16 cellular contexts compared by ENCODE assay signal in the genomic region with DNA sequence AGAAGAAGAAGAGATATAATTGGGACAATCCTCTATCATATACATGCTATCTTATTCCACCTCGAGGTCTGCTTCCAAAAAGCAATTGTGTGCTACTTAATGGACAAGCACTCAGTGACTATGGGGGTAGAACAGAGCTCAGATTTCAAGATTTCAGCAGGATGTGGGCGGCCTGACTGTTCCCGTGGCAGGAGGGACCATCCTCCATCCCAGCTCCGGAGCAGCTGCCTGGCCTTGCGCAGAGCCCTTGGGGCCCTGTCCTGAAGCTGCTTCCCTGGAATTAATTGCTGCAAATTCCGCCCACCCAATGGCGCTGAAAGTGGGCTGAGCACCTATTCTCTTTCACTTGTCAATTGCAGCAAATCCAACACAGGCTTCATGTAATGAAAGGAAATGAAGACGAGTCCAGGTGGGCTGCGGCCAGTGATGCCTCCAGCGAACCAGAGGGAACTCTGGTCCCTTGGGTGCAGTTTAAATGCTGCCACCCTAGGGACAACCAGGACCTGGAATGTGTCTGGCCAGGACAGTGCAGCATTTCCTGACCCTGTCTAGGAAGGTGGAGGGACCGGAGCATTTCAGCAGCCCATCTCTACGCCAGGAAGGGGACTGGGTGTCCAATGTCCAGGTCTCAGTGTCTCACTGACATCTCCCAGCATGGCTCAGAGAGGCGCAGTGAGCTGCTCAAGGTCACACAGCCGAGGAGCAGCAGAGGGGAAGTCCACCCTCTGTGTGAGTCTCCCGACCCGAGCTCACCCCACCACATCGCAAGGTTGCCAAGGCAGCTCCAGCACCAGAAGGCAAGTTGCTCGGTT. TPM values are rescaled to one million over a fixed set of nuclear protein-coding genes. Genes with fewer than 3 reads are reported as not detected.
DNase-seq lines count a peak whose midpoint lies in the region; ATAC-seq, FAIRE-seq and TF ChIP-seq lines count a peak whose summit lies in the region.
"Had no signal": no experiment of that assay in that cellular context is flagged by ENCODE, and none has a peak within 500 bp of the region (broad histone marks: within the 10 kb centered on the region; RNA-seq: fewer than 3 reads in every experiment).

No MANE protein-coding gene starts in this region.

- intact Hi-C loops in esophagus muscularis mucosa (cut with DNase I): no loop called here

- peak overlapping the region; percentile 24 for H2BK120ac ChIP-seq in H1 (replicated peaks; ENCODE audit: low read depth, low read length)

- peak overlapping the region; percentile 51; the same call in 1 of the 2 replicates for H4K8ac ChIP-seq in H1 (ENCODE audit: extremely low read depth, insufficient read depth, low read length)

- H3K27me3 Mint-ChIP-seq in neural progenitor cell (ENCODE audit: insufficient read depth, low read depth): peaks cover 6% of the 10 kb centered on the region

- TF ChIP-seq POLR2A in H1 (IDR thresholded peaks at IDR 0.05; ENCODE audit: control extremely low read depth in 1 of 2, low read depth in 2 of 2, low read length in 2 of 2): no peak
- TF ChIP-seq POLR2A in esophagus muscularis mucosa (IDR thresholded peaks at IDR 0.05; ENCODE audit: low read depth): no peak

- H3K79me2 ChIP-seq in H1 (ENCODE audit: control insufficient read depth in 1 of 2, insufficient read depth in 2 of 2, low read length in 2 of 2): no peaks in the 10 kb centered on the region
- no peaks in the 10 kb centered on the region for H3K79me2 ChIP-seq in neural progenitor cell (ENCODE audit: low read depth)

- H3F3A ChIP-seq in neural progenitor cell (ENCODE audit: low read depth): peaks cover 10% of the 10 kb centered on the region

- H2BK12ac ChIP-seq in H1 (ENCODE audit: low read depth, low read length): no peak overlapping the region

- H3K4me1 ChIP-seq in H1 (replicated peaks in 1 of 4; ENCODE audit: control insufficient read depth in 3 of 4, insufficient read depth in 4 of 4, low read length in 3 of 4) (peaks cover 0 to 16% (median 11%) of the 10 kb centered on the region in 4 experiments; a peak in 4 of 7 replicates), neural progenitor cell (peaks cover 14% of the 10 kb centered on the region), esophagus muscularis mucosa (peaks cover 0 to 4% (median 2%) of the 10 kb centered on the region in 4 donors)
- H3K4me1 ChIP-seq: pancreas had no signal

- H2BK15ac ChIP-seq in H1 (ENCODE audit: low read length): peak overlapping the region; percentile 55; the same call in 1 of the 2 replicates

- ATAC-seq in HG02870 (IDR thresholded peaks at IDR 0.05; ENCODE audit: unreplicated experiment) (no peak), HG03439 (IDR thresholded peaks at IDR 0.05; ENCODE audit: unreplicated experiment) (no peak)
- ATAC-seq: activated CD8-positive, alpha-beta T cell treated with anti-CD3 and anti-CD28 coated beads, Interleukin-2, amount 10 ng/mL, durations not matched to agents 7 days and 5 days; pancreas; T-helper 17 cell had no signal

- H3K4me1 Mint-ChIP-seq in neural progenitor cell: peaks cover 18% of the 10 kb centered on the region
- H3K4me1 Mint-ChIP-seq: CD4-positive, CD25-positive, alpha-beta regulatory T cell; T-helper 17 cell had no signal

- H2AFZ ChIP-seq in H1 (ENCODE audit: low read length) (no peak overlapping the region), neural progenitor cell (replicated peaks) (no peak overlapping the region)

- POLR2A ChIA-PET in H1 (lab: Charles Lee; ENCODE audit: partially characterized antibody): no interaction called here

- 0 out of 2 replicates have a peak overlapping the region, but pooled peaks have one; percentile 63 for H3K18ac ChIP-seq in H1 (ENCODE audit: extremely low read depth, low read length)

- H3K23me2 ChIP-seq in H1 (ENCODE audit: low read depth, low read length): no peaks in the 10 kb centered on the region

- no peaks in the 10 kb centered on the region for H3K9me3 ChIP-seq in H1 (ENCODE audit: insufficient read depth in 2 of 2, low read depth in 1 of 2, low read length in 1 of 2)
- H3K9me3 ChIP-seq in neural progenitor cell (ENCODE audit: low read depth): no peaks in the 10 kb centered on the region
- H3K9me3 ChIP-seq in esophagus muscularis mucosa: no peaks in the 10 kb centered on the region
- H3K9me3 ChIP-seq: pancreas had no signal

- no peak for TF ChIP-seq RAD21 in H1 (IDR thresholded peaks at IDR 0.05 in 1 of 2, conservative IDR thresholded peaks at IDR 0.05 in 1 of 2; ENCODE audit: low read depth in 2 of 2, low read length in 2 of 2)

- no peaks in the 10 kb centered on the region for H3K36me3 ChIP-seq in H1 (ENCODE audit: control insufficient read depth in 2 of 4, insufficient read depth in 4 of 4, low read length in 3 of 4)
- H3K36me3 ChIP-seq in neural progenitor cell: no peaks in the 10 kb centered on the region
- H3K36me3 ChIP-seq in esophagus muscularis mucosa: no peaks in the 10 kb centered on the region
- H3K36me3 ChIP-seq: pancreas had no signal

- H3K36me3 Mint-ChIP-seq in neural progenitor cell: no peaks in the 10 kb centered on the region
- H3K36me3 Mint-ChIP-seq: CD4-positive, CD25-positive, alpha-beta regulatory T cell had no signal

- no peaks in the 10 kb centered on the region for H3K9me3 Mint-ChIP-seq in neural progenitor cell
- H3K9me3 Mint-ChIP-seq: CD4-positive, CD25-positive, alpha-beta regulatory T cell; stimulated activated naive CD8-positive, alpha-beta T cell treated with anti-CD3 and anti-CD28 coated beads, Interleukin-15, Interleukin-2, amounts not matched to agents 100 ng/mL and 50 ng/mL, for 24 hours had no signal

- DNase-seq in DMS79 (lab: John Stamatoyannopoulos, UW) (peak; percentile 75), NCI-H1105 treated with DMSO at 0.1 percent for 48 hours (lab: John Stamatoyannopoulos, UW) (peak; percentile 36), H1 (ENCODE audit: low read depth in 1 of 2, low spot score in 2 of 2) (no peak), neural progenitor cell (ENCODE audit: low spot score) (peak; percentile 73), inferior parietal cortex (ENCODE audit: extremely low spot score) (no peak), esophagus muscularis mucosa (ENCODE audit: extremely low spot score) (no peak)
- DNase-seq: activated CD8-positive, alpha-beta T cell treated with anti-CD3 and anti-CD28 coated beads, Interleukin-2, amount 10 ng/mL, durations not matched to agents 7 days and 5 days; activated naive CD4-positive, alpha-beta T cell treated with Interleukin-2 at 50 U/mL for 16 hours; CD4-positive, CD25-positive, alpha-beta regulatory T cell; T-helper 17 cell had no signal

- TF ChIP-seq CTCF in H1 (IDR thresholded peaks at IDR 0.05; ENCODE audit: control extremely low read depth in 1 of 3, insufficient read depth in 1 of 3, low read depth in 1 of 3, low read length in 3 of 3): no peak
- TF ChIP-seq CTCF in neural progenitor cell (IDR thresholded peaks at IDR 0.05): no peak
- TF ChIP-seq CTCF in esophagus muscularis mucosa (IDR thresholded peaks at IDR 0.05): no peak

- FAIRE-seq in H1 (lab: Jason Lieb, UNC): no peak
- FAIRE-seq: pancreas had no signal

- CTCF ChIA-PET in H1 (lab: Charles Lee; ENCODE audit: partially characterized antibody): interaction anchor here (2.1 to 2.6 kb wide), 2 partner anchors 14 to 185 kb away, joined by 5 to 6 read pairs; no protein-coding TSS in a partner anchor

- no peak overlapping the region for H3K14ac ChIP-seq in H1 (ENCODE audit: insufficient read length)

- no peak overlapping the region for H3K23ac ChIP-seq in H1 (ENCODE audit: insufficient read length)

- H2BK20ac ChIP-seq in H1 (ENCODE audit: low read length): no peak overlapping the region

- peak overlapping the region; percentile 82; the same call in 1 of the 2 replicates for H2AK5ac ChIP-seq in H1 (ENCODE audit: low read depth, low read length)

- TF ChIP-seq EP300 in H1 (IDR thresholded peaks at IDR 0.05; ENCODE audit: borderline replicate concordance in 1 of 2, low read depth in 2 of 2, low read length in 2 of 2) (no peak), esophagus muscularis mucosa (IDR thresholded peaks at IDR 0.05) (no peak)

- no peak overlapping the region for H3K27ac Mint-ChIP-seq in neural progenitor cell
- H3K27ac Mint-ChIP-seq: activated CD8-positive, alpha-beta T cell treated with anti-CD3 and anti-CD28 coated beads, Interleukin-2, amount 10 ng/mL, durations not matched to agents 7 days and 5 days; CD4-positive, CD25-positive, alpha-beta regulatory T cell; stimulated activated naive CD8-positive, alpha-beta T cell treated with anti-CD3 and anti-CD28 coated beads, Interleukin-15, Interleukin-2, amounts not matched to agents 100 ng/mL and 50 ng/mL, for 24 hours; T-helper 17 cell had no signal

- H3K27ac ChIP-seq in H1 (ENCODE audit: low read depth, low read length) (no peak overlapping the region), neural progenitor cell (no peak overlapping the region), esophagus muscularis mucosa (replicated peaks in 1 of 4) (no peak overlapping the region)
- H3K27ac ChIP-seq: coronary artery, pancreas had no signal

- no peaks in the 10 kb centered on the region; a peak in 2 of 7 replicates for H3K27me3 ChIP-seq in H1 (replicated peaks in 1 of 4; ENCODE audit: control insufficient read depth in 3 of 4, extremely low read depth in 1 of 4, insufficient read depth in 3 of 4, low read length in 3 of 4)
- H3K27me3 ChIP-seq in neural progenitor cell: no peaks in the 10 kb centered on the region
- peaks cover 0 to 88% (median 4%) of the 10 kb centered on the region in 4 donors for H3K27me3 ChIP-seq in esophagus muscularis mucosa

- peak overlapping the region; percentile 62 for H4K91ac ChIP-seq in H1 (replicated peaks; ENCODE audit: insufficient read length, low read length)

- H3K4me3 ChIP-seq in H1 (ENCODE audit: extremely low read depth in 1 of 4, insufficient read depth in 2 of 4, low read depth in 3 of 4, low read length in 4 of 4) (no peak overlapping the region), neural progenitor cell (no peak overlapping the region), esophagus muscularis mucosa (no peak overlapping the region)
- H3K4me3 ChIP-seq: coronary artery, pancreas had no signal

- H3K9ac ChIP-seq in H1 (replicated peaks in 1 of 4; ENCODE audit: extremely low read depth in 1 of 4, low read depth in 3 of 4, low read length in 3 of 4): no peak overlapping the region
- H3K9ac ChIP-seq in neural progenitor cell: no peak overlapping the region

- H3K4ac ChIP-seq in H1 (replicated peaks; ENCODE audit: insufficient read length, low read depth, low read length): no peak overlapping the region

- H3K4me2 ChIP-seq in H1 (ENCODE audit: insufficient read depth in 1 of 2, low read depth in 2 of 2, low read length in 2 of 2): no peak overlapping the region
- H3K4me2 ChIP-seq in neural progenitor cell: peak overlapping the region; percentile 41

- 82% methylated on average over 18 of the region's 18 CpGs; no CpG with 5 or more reads in 1 of the 2 experiments for WGBS in H1 (ENCODE audit: extremely low coverage in 1 of 2, insufficient coverage in 1 of 2, insufficient read length in 1 of 2, insufficient replicate concordance in 2 of 2, low coverage in 1 of 2, low lambda C conversion rate in 2 of 2, missing lambda C conversion rate in 1 of 2), 2 experiments
- 51% methylated on average over 14 of the region's 18 CpGs for WGBS in esophagus muscularis mucosa

- H4K5ac ChIP-seq in H1 (ENCODE audit: insufficient read length, low read depth, low read length): no peak overlapping the region

- peak overlapping the region; percentile 9 for H3K4me3 Mint-ChIP-seq in neural progenitor cell
- H3K4me3 Mint-ChIP-seq: activated CD8-positive, alpha-beta T cell treated with anti-CD3 and anti-CD28 coated beads, Interleukin-2, amount 10 ng/mL, durations not matched to agents 7 days and 5 days; CD4-positive, CD25-positive, alpha-beta regulatory T cell; stimulated activated naive CD8-positive, alpha-beta T cell treated with anti-CD3 and anti-CD28 coated beads, Interleukin-15, Interleukin-2, amounts not matched to agents 100 ng/mL and 50 ng/mL, for 24 hours; T-helper 17 cell had no signal

- H2BK5ac ChIP-seq in H1 (ENCODE audit: low read depth, low read length): no peak overlapping the region

- no peak overlapping the region for H3K56ac ChIP-seq in H1 (replicated peaks; ENCODE audit: insufficient read length, low read depth, low read length)

- no peaks in the 10 kb centered on the region for H4K20me1 ChIP-seq in H1 (replicated peaks in 1 of 2; ENCODE audit: control insufficient read depth in 1 of 2, insufficient read depth in 2 of 2, low read length in 2 of 2)
- H4K20me1 ChIP-seq in neural progenitor cell (ENCODE audit: low read depth): no peaks in the 10 kb centered on the region

- H3K79me1 ChIP-seq in H1 (ENCODE audit: low read depth, low read length): no peaks in the 10 kb centered on the region

RNA-seq across cellular contexts. Expression of a gene that starts 50.5 kb away (rescaled TPM):
- total RNA-seq in H1 (2021; fragmentation: NEBNext Ultra II Directional; extraction: Animal tissue kit (Norgen Biotek cat#: 25700)): not detected in 2 replicates
- polyA plus RNA-seq in H1 (2011; rRNA removed): not detected in 2 replicates
- not detected for polyA plus RNA-seq in H1 (2011; cell fraction: cytosol; rRNA removed)
- not detected for polyA plus RNA-seq in H1 (2011; cell fraction: nucleus; rRNA removed)
- not detected in 4 replicates for polyA plus RNA-seq in H1 (2012, experiment 1 of 2)
- polyA plus RNA-seq in H1 (2012, experiment 2 of 2): not detected
- polyA plus RNA-seq in H1 (2013, experiment 1 of 2): not detected
- not detected for polyA plus RNA-seq in H1 (2013, experiment 2 of 2)
- polyA minus RNA-seq in H1 (2011; rRNA and poly(A)+ RNA removed): not detected in 2 replicates
- polyA minus RNA-seq in H1 (2011; cell fraction: cytosol; rRNA and poly(A)+ RNA removed): not detected
- polyA minus RNA-seq in H1 (2011; cell fraction: nucleus; rRNA and poly(A)+ RNA removed): not detected
- total RNA-seq in neural progenitor cell (ENCODE audit: low replicate concordance) (not detected in 2 replicates), esophagus muscularis mucosa (10 to 100 TPM in 1 of 4 donors, 1 to 10 TPM in 3; 1.3 to 26.0 (median 1.8) TPM)
- total RNA-seq: activated CD8-positive, alpha-beta T cell treated with anti-CD3 and anti-CD28 coated beads, Interleukin-2, amount 10 ng/mL, durations not matched to agents 7 days and 5 days; CD4-positive, CD25-positive, alpha-beta regulatory T cell; fibroblast of villous mesenchyme had no signal

Comparison
In these comparisons a context has a peak if more than half of its experiments do, and no peak if none do; other contexts are left out.
1. DNase-seq: peak in DMS79 (single experiment), NCI-H1105 treated with DMSO at 0.1 percent for 48 hours (single experiment) and neural progenitor cell (single experiment); none in H1 (0 of 2), inferior parietal cortex (single experiment) and esophagus muscularis mucosa (single experiment).